ENCODE assay signal across 8 cellular contexts in the genomic region with DNA sequence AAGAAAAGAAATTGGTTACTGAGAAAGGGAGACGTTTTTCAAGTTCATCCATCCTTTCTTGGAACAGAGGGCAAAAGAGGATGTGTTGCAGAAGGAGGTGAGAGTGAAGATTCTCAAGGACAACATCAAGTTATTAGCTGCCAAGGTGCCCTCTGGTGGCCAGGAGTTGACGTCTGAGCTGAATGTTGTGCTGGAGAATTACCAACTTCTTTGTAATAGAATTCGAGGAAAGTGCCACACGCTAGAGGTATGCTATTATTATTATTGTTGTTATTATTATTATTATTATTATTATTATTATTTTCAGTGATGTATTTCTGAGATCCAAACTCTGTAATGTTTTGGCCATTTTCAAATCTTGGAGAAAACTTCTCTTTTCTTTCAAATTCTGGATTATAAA.
DNase-seq lines count a peak whose midpoint lies in the region; ATAC-seq and TF ChIP-seq lines count a peak whose summit lies in the region.

No MANE protein-coding gene starts in this region.

- peaks cover 17% of the 10 kb centered on the region for H3K36me3 Mint-ChIP-seq in T-helper 17 cell (ENCODE audit: low read depth)

- H3K27me3 ChIP-seq in smooth muscle cell (ENCODE audit: low read depth): no peaks in the 10 kb centered on the region

- 43% methylated on average over 4 of the region's 4 CpGs for WGBS in smooth muscle cell (ENCODE audit: low lambda C conversion rate)

- TF ChIP-seq CTCF in smooth muscle cell (IDR thresholded peaks at IDR 0.05; ENCODE audit: borderline replicate concordance, insufficient read depth, poor library complexity, severe bottlenecking): peak; percentile 69

- no peaks in the 10 kb centered on the region for H3K27me3 Mint-ChIP-seq in T-helper 17 cell

- H3K4me1 Mint-ChIP-seq in T-helper 17 cell: peaks cover 9% of the 10 kb centered on the region

- DNase-seq in GDM1 (lab: John Stamatoyannopoulos, UW): peak; percentile 22
- peak; percentile 73 for DNase-seq in HCEC 1CT
- peak; percentile 17 for DNase-seq in NCI-H1048 (lab: John Stamatoyannopoulos, UW)
- DNase-seq in T-helper 17 cell: peak; percentile 34 to 54 (median 38)
- DNase-seq in amygdala (lab: John Stamatoyannopoulos, UW): peak in 34 of 56 donors; percentile 1 to 66 (median 14)
- DNase-seq in hepatic stellate cell (ENCODE audit: low spot score): peak; percentile 52
- DNase-seq in smooth muscle cell (lab: John Stamatoyannopoulos, UW; ENCODE audit: unreplicated experiment): no peak

- H3K27ac ChIP-seq in smooth muscle cell (ENCODE audit: low read depth): no peak overlapping the region

- H3K36me3 ChIP-seq in smooth muscle cell (ENCODE audit: low read depth): no peaks in the 10 kb centered on the region

- no peaks in the 10 kb centered on the region for H4K20me1 ChIP-seq in smooth muscle cell (ENCODE audit: low read depth)

- no peaks in the 10 kb centered on the region for H3K4me1 ChIP-seq in smooth muscle cell (ENCODE audit: low read depth)

- H3K27ac Mint-ChIP-seq in T-helper 17 cell: no peak overlapping the region

- no peak overlapping the region for H3K4me2 ChIP-seq in smooth muscle cell

- no peak overlapping the region for H3K4me3 ChIP-seq in smooth muscle cell

- ATAC-seq in T-helper 17 cell: peak; percentile 74
- ATAC-seq in HG02840 (IDR thresholded peaks at IDR 0.05; ENCODE audit: low FRiP score, unreplicated experiment): no peak

- H3K4me3 Mint-ChIP-seq in T-helper 17 cell: no peak overlapping the region

- no peaks in the 10 kb centered on the region for H3F3A ChIP-seq in smooth muscle cell (ENCODE audit: low read depth)

- no peak overlapping the region for H2AFZ ChIP-seq in smooth muscle cell (ENCODE audit: low read depth)

- H3K9me3 ChIP-seq in T-helper 17 cell (ENCODE audit: control insufficient read depth, low read length, poor library complexity, severe bottlenecking): no peaks in the 10 kb centered on the region
- H3K9me3 ChIP-seq in smooth muscle cell (replicated peaks; ENCODE audit: low read depth): no peaks in the 10 kb centered on the region

- no peak overlapping the region for H3K9ac ChIP-seq in smooth muscle cell (ENCODE audit: low read depth)

- H3K79me2 ChIP-seq in smooth muscle cell (ENCODE audit: low read depth): no peaks in the 10 kb centered on the region
